ENCODE assay signal across 14 cellular contexts in genomic region chr2:71583876-71584275, GRCh38.
"Had no signal": no experiment of that assay in that cellular context is flagged by ENCODE, and none has a peak within 500 bp of the region (broad histone marks: within the 10 kb centered on the region; RNA-seq: fewer than 3 reads in every experiment).

No MANE protein-coding gene starts in this region.

- H3K27me3 ChIP-seq: ovary, tibial artery had no signal

- H3K9me3 ChIP-seq: ovary, tibial artery had no signal

- H3K4me3 ChIP-seq: ovary, tibial artery had no signal

- H3K36me3 ChIP-seq: ovary, tibial artery had no signal

- H3K4me1 ChIP-seq: tibial artery had no signal

- DNase-seq: activated CD4-positive, alpha-beta T cell treated with anti-CD3 and anti-CD28 coated beads for 1 hour; activated CD4-positive, alpha-beta T cell treated with anti-CD3 and anti-CD28 coated beads, Interleukin-2, amount 50 U/mL, for 48 hours; activated CD8-positive, alpha-beta memory T cell treated with anti-CD3 and anti-CD28 coated beads, Interleukin-2, amount 10 ng/mL, durations not matched to agents 7 days and 5 days; activated naive CD8-positive, alpha-beta T cell treated with anti-CD3 and anti-CD28 coated beads, Interleukin-2, amount 10 ng/mL, durations not matched to agents 7 days and 5 days; activated T-cell treated with anti-CD3 and anti-CD28 coated beads, Interleukin-2, amount 50 U/mL, for 4 hours; anterior cingulate cortex; foreskin fibroblast; head of caudate nucleus; mammary epithelial cell; nephron progenitor cell; ovary; stimulated activated CD4-positive, alpha-beta T cell treated with anti-CD3 and anti-CD28 coated beads, Interleukin-4, amount 100 ng/mL, for 1 hour; stimulated activated CD8-positive, alpha-beta memory T cell treated with anti-CD3 and anti-CD28 coated beads, Interleukin-4, amount 100 ng/mL, for 48 hours; tibial artery had no signal

- H3K27ac ChIP-seq: ovary, tibial artery had no signal

- ATAC-seq: activated CD8-positive, alpha-beta memory T cell treated with anti-CD3 and anti-CD28 coated beads, Interleukin-2, amount 10 ng/mL, durations not matched to agents 7 days and 5 days; activated T-cell treated with anti-CD3 and anti-CD28 coated beads, Interleukin-2, amount 50 U/mL, for 4 hours had no signal
